16 cellular contexts compared by ENCODE assay signal in genomic region chr7:99740573-99741437, GRCh38. TPM values are rescaled to one million over a fixed set of nuclear protein-coding genes. Genes with fewer than 3 reads are reported as not detected.
DNase-seq lines count a peak whose midpoint lies in the region; TF ChIP-seq lines count a peak whose summit lies in the region.
"Had no signal": no experiment of that assay in that cellular context is flagged by ENCODE, and none has a peak within 500 bp of the region (broad histone marks: within the 10 kb centered on the region; RNA-seq: fewer than 3 reads in every experiment).

No MANE protein-coding gene starts in this region.

- WGBS in liver = 64% methylated on average over 5 of the region's 5 CpGs

- no peaks in the 10 kb centered on the region for H3K9me3 ChIP-seq in liver (ENCODE audit: control insufficient read depth in 4 of 4, low read length in 3 of 4)
- no peaks in the 10 kb centered on the region for H3K9me3 ChIP-seq in effector memory CD4-positive, alpha-beta T cell (ENCODE audit: control insufficient read depth, low read length)
- no peaks in the 10 kb centered on the region for H3K9me3 ChIP-seq in HAP-1
- H3K9me3 ChIP-seq: prostate gland had no signal

- TF ChIP-seq RAD21 in liver (IDR thresholded peaks at IDR 0.05) = peak; percentile 9 to 66

- no peaks in the 10 kb centered on the region for H3K27me3 ChIP-seq in liver (ENCODE audit: control insufficient read depth in 4 of 4, insufficient read depth in 4 of 4, low read length in 3 of 4)
- no peaks in the 10 kb centered on the region for H3K27me3 ChIP-seq in effector memory CD4-positive, alpha-beta T cell (replicated peaks; ENCODE audit: control insufficient read depth, insufficient read depth, low read length, poor library complexity, severe bottlenecking)
- H3K27me3 ChIP-seq in HAP-1 (ENCODE audit: low read depth) = peaks cover 6% of the 10 kb centered on the region; the same call in 1 of the 2 replicates

- H3K36me3 ChIP-seq in liver (ENCODE audit: control insufficient read depth in 4 of 4, insufficient read depth in 3 of 4, low read depth in 1 of 4, low read length in 3 of 4) (no peaks in the 10 kb centered on the region), HAP-1 (replicated peaks) (no peaks in the 10 kb centered on the region)
- no peaks in the 10 kb centered on the region for H3K36me3 ChIP-seq in effector memory CD4-positive, alpha-beta T cell (ENCODE audit: control insufficient read depth, insufficient read depth, low read length)
- H3K36me3 ChIP-seq: prostate gland had no signal

- H3K4me3 ChIP-seq in liver (ENCODE audit: low read depth in 1 of 3, low read length in 3 of 3) = no peak overlapping the region
- H3K4me3 ChIP-seq in effector memory CD4-positive, alpha-beta T cell (ENCODE audit: insufficient read depth, low read depth, low read length, poor library complexity, severe bottlenecking) = no peak overlapping the region
- H3K4me3 ChIP-seq in HAP-1 = no peak overlapping the region
- H3K4me3 ChIP-seq: prostate gland had no signal

- peaks cover 0 to 24% (median 11%) of the 10 kb centered on the region in 4 donors for H3K4me1 ChIP-seq in liver (ENCODE audit: control insufficient read depth in 4 of 4, insufficient read depth in 4 of 4, low read length in 3 of 4)
- no peaks in the 10 kb centered on the region for H3K4me1 ChIP-seq in effector memory CD4-positive, alpha-beta T cell (ENCODE audit: control insufficient read depth, insufficient read depth, low read length, poor library complexity, severe bottlenecking)
- H3K4me1 ChIP-seq in HAP-1 = no peaks in the 10 kb centered on the region
- H3K4me1 ChIP-seq: prostate gland had no signal

- peak overlapping the region; percentile 67 to 83 for H3K27ac ChIP-seq in liver (ENCODE audit: low read depth in 1 of 2, low read length in 2 of 2)
- no peak overlapping the region for H3K27ac ChIP-seq in effector memory CD4-positive, alpha-beta T cell (ENCODE audit: insufficient read depth, low read length, poor library complexity, severe bottlenecking)
- H3K27ac ChIP-seq: prostate gland had no signal

- in situ Hi-C loops in HAP-1 (cut with MboI; ENCODE audit: low sequenced_read_pairs) = no loop called here

- DNase-seq in AG08396 (ENCODE audit: low spot score) (peak; percentile 16), GM03348 (ENCODE audit: low spot score) (peak; percentile 65), amniotic epithelial cell (ENCODE audit: low read depth) (peak; percentile 93), NCI-H1105 treated with DMSO at 0.1 percent for 48 hours (lab: John Stamatoyannopoulos, UW) (no peak), SW480 (ENCODE audit: low spot score) (no peak), HAP-1 (ENCODE audit: low spot score in 2 of 2) (no peak)
- DNase-seq in effector memory CD4-positive, alpha-beta T cell = no peak
- DNase-seq: activated CD8-positive, alpha-beta memory T cell treated with anti-CD3 and anti-CD28 coated beads, Interleukin-2, amount 50 U/mL, for 4 hours; CD4-positive, CD25-positive, alpha-beta regulatory T cell; NCI-H187; SHP77; stimulated activated CD4-positive, alpha-beta T cell treated with anti-CD3 and anti-CD28 coated beads, Interleukin-4, amount 100 ng/mL, for 1 hour had no signal

- peak overlapping the region in 1 of 2 donors; percentile 25 for H3K9ac ChIP-seq in liver (ENCODE audit: low read depth in 1 of 2, low read length in 2 of 2)

- no peak for TF ChIP-seq CTCF in liver (IDR thresholded peaks at IDR 0.05; ENCODE audit: low read depth, low read length, missing input control)

TF ChIP-seq in liver, 16 proteins besides CTCF, POLR2A, EP300 and RAD21:
- TF ChIP-seq FOXA1 (IDR thresholded peaks at IDR 0.05) (no peak), HNF4G (IDR thresholded peaks at IDR 0.05) (no peak), MAX (IDR thresholded peaks at IDR 0.05) (peak; percentile 54), REST (IDR thresholded peaks at IDR 0.05) (no peak), EGR1 (IDR thresholded peaks at IDR 0.05; ENCODE audit: low read depth in 2 of 2) (no peak), NR2F2 (IDR thresholded peaks at IDR 0.05) (no peak), ZBTB33 (IDR thresholded peaks at IDR 0.05) (peak; percentile 42), JUND (IDR thresholded peaks at IDR 0.05) (peak; percentile 65 to 86), YY1 (IDR thresholded peaks at IDR 0.05) (peak; percentile 16), ATF3 (IDR thresholded peaks at IDR 0.05) (peak; percentile 83), TAF1 (conservative IDR thresholded peaks at IDR 0.05) (no peak), SP1 (IDR thresholded peaks at IDR 0.05) (peak; percentile 78), FOXA2 (IDR thresholded peaks at IDR 0.05) (no peak), HNF4A (conservative IDR thresholded peaks at IDR 0.05) (peak; percentile 39 to 42), GABPA (IDR thresholded peaks at IDR 0.05 in 1 of 2, conservative IDR thresholded peaks at IDR 0.05 in 1 of 2) (no peak), RXRA (IDR thresholded peaks at IDR 0.05) (peak; percentile 76 to 80)

RNA-seq across cellular contexts. Expression of gene CYP3A7, which starts 5.8 kb away (rescaled TPM):
- 1,000 to 10,000 TPM in 1 of 2 donors, 10 to 100 TPM in 1; 81.2 to 2,448 TPM for total RNA-seq in liver
- polyA plus RNA-seq in liver = 10 to 100 TPM; 36.1 to 85.6 TPM
- total RNA-seq: CD4-positive, CD25-positive, alpha-beta regulatory T cell; mesothelial cell of epicardium; prostate gland had no signal
- polyA plus RNA-seq: CD4-positive, CD25-positive, alpha-beta regulatory T cell; IgD-negative memory B cell had no signal

RNA-seq across cellular contexts. Expression of gene CYP3A4, which starts 43.2 kb away (rescaled TPM):
- total RNA-seq in liver = 100 to 1,000 TPM in 1 of 2 donors, under 1 TPM in 1; 0.51 to 138 TPM
- polyA plus RNA-seq in liver = 1,000 to 10,000 TPM in 1 of 2 donors, 100 to 1,000 TPM in 1; 440 to 1,082 TPM
- total RNA-seq: CD4-positive, CD25-positive, alpha-beta regulatory T cell; mesothelial cell of epicardium; prostate gland had no signal
- polyA plus RNA-seq: CD4-positive, CD25-positive, alpha-beta regulatory T cell; IgD-negative memory B cell had no signal

Comparison
In these comparisons a context has a peak if more than half of its experiments do, and no peak if none do; other contexts are left out.
1. DNase-seq: peak in AG08396 (single experiment), GM03348 (single experiment) and amniotic epithelial cell (single experiment); none in effector memory CD4-positive, alpha-beta T cell (0 of 3), NCI-H1105 treated with DMSO at 0.1 percent for 48 hours (single experiment), SW480 (single experiment) and HAP-1 (0 of 2).